ENCODE assay signal across 8 cellular contexts in the genomic region with DNA sequence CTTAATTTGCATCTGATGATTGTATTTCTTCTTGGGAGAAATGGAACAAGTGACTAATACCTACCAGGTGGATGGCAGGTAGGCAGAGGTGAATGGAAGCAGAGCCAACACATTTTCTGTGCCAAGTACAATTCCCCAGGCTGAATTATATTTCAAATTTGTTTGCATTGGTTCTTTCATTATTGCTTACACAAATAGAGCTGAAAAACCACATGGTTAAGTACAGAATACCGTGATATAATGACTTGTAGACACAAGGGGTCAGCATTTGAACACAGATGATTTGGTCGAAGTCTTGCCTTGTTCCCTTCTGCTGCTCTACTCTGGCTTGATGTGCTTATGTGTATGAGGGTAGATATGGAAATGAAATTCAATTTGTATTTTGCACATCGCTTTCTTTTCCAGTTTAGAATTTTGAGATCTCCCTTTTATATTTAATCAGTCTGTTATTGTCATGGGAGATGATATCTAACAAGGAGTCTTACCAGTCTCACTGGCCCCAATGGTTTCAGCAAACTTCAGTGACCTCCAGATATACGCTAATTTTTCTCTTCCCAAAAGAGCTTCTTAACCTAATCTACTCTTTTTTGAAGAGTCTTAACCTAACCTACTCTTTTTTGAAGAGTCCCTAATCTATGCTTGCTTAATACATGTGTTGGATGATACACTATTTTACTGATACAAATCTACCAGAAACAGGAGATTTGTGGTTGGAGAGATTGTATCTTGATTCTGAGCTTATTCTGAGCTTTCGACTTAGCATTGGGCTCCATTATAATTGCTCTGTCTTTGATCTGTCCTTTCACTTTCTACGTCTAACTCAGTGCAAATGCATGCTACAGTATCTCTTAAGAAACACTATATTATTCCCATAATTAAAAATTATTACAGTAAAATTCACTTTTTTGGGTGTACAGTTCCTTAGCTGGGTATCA.
DNase-seq lines count a peak whose midpoint lies in the region; ATAC-seq and TF ChIP-seq lines count a peak whose summit lies in the region.

No MANE protein-coding gene starts in this region.

- H3K4me1 ChIP-seq in cardiac muscle cell (ENCODE audit: low read depth) (peaks cover 3% of the 10 kb centered on the region), sigmoid colon (no peaks in the 10 kb centered on the region)

- H3K27me3 ChIP-seq in cardiac muscle cell (no peaks in the 10 kb centered on the region), sigmoid colon (no peaks in the 10 kb centered on the region)

- TF ChIP-seq EP300 in sigmoid colon (IDR thresholded peaks at IDR 0.05) = no peak

- DNase-seq in DMS53 (lab: John Stamatoyannopoulos, UW) (peak; percentile 89), NCI-H2227 (lab: John Stamatoyannopoulos, UW; ENCODE audit: unreplicated experiment) (peak; percentile 51), cardiac muscle cell (ENCODE audit: low read depth in 1 of 2, low spot score in 1 of 2) (peak; percentile 52 to 90), sigmoid colon (no peak)
- no peak for DNase-seq in activated naive CD4-positive, alpha-beta T cell treated with anti-CD3 and anti-CD28 coated beads, Interleukin-2, amount 50 U/mL, for 72 hours (ENCODE audit: low spot score in 2 of 2)
- no peak for DNase-seq in activated CD8-positive, alpha-beta memory T cell treated with anti-CD3 and anti-CD28 coated beads for 24 hours

- no peak for TF ChIP-seq POLR2A in sigmoid colon (IDR thresholded peaks at IDR 0.05)

- WGBS in sigmoid colon, 2 donors = 29 to 37% methylated on average over 6 of the region's 6 CpGs

- H3K27ac Mint-ChIP-seq in activated naive CD4-positive, alpha-beta T cell treated with anti-CD3 and anti-CD28 coated beads, Interleukin-2, amount 50 U/mL, for 72 hours = no peak overlapping the region

- no peaks in the 10 kb centered on the region for H3K36me3 ChIP-seq in cardiac muscle cell
- H3K36me3 ChIP-seq in sigmoid colon = no peaks in the 10 kb centered on the region

- intact Hi-C loops in sigmoid colon (cut with DNase I) = loop anchor here (1.0 kb wide), 1 partner anchor 256 kb away; no protein-coding TSS in a partner anchor

- H3K9me3 ChIP-seq in cardiac muscle cell (ENCODE audit: low read depth) (no peaks in the 10 kb centered on the region), sigmoid colon (no peaks in the 10 kb centered on the region)

- no peaks in the 10 kb centered on the region for H3K36me3 Mint-ChIP-seq in activated naive CD4-positive, alpha-beta T cell treated with anti-CD3 and anti-CD28 coated beads, Interleukin-2, amount 50 U/mL, for 72 hours

- no peaks in the 10 kb centered on the region for H3K9me3 Mint-ChIP-seq in activated naive CD4-positive, alpha-beta T cell treated with anti-CD3 and anti-CD28 coated beads, Interleukin-2, amount 50 U/mL, for 72 hours

- TF ChIP-seq CTCF in cardiac muscle cell (IDR thresholded peaks at IDR 0.05; ENCODE audit: low read depth, low read length) (peak; percentile 50), sigmoid colon (IDR thresholded peaks at IDR 0.05) (peak in 3 of 4 experiments; percentile 28 to 44 (median 36))

- ATAC-seq in GM19328 (IDR thresholded peaks at IDR 0.05; ENCODE audit: unreplicated experiment) = peak; percentile 85
- ATAC-seq in HG03135 (IDR thresholded peaks at IDR 0.05; ENCODE audit: unreplicated experiment) = peak; percentile 93
- peak; percentile 88 to 90 for ATAC-seq in activated naive CD4-positive, alpha-beta T cell treated with anti-CD3 and anti-CD28 coated beads, Interleukin-2, amount 50 U/mL, for 72 hours

- H3K27ac ChIP-seq in cardiac muscle cell (no peak overlapping the region), sigmoid colon (no peak overlapping the region)

- no peak overlapping the region for H3K4me3 ChIP-seq in cardiac muscle cell
- H3K4me3 ChIP-seq in sigmoid colon = no peak overlapping the region

Comparison
In these comparisons a context has a peak if more than half of its experiments do, and no peak if none do; other contexts are left out.
1. DNase-seq: peak in DMS53 (single experiment), NCI-H2227 (single experiment) and cardiac muscle cell (2 of 2); none in activated naive CD4-positive, alpha-beta T cell treated with anti-CD3 and anti-CD28 coated beads, Interleukin-2, amount 50 U/mL, for 72 hours (0 of 2), sigmoid colon (single experiment) and activated CD8-positive, alpha-beta memory T cell treated with anti-CD3 and anti-CD28 coated beads for 24 hours (single experiment).
2. Peak in every context shown above with its lines, with median percentiles within 50 percentile points of each other: ATAC-seq.